8 cellular contexts compared by ENCODE assay signal in genomic region chr17:42744806-42745617, GRCh38. TPM values are rescaled to one million over a fixed set of nuclear protein-coding genes. Genes with fewer than 3 reads are reported as not detected.
DNase-seq lines count a peak whose midpoint lies in the region; ATAC-seq, FAIRE-seq and TF ChIP-seq lines count a peak whose summit lies in the region.

TSS of gene EZH1 (minus strand) at chr17:42745040. CDS start at chr17:42728941, 16,099 bp downstream.

- peak; percentile 90 for ATAC-seq in HG02798 (IDR thresholded peaks at IDR 0.05; ENCODE audit: poor library complexity, unreplicated experiment)
- peak; percentile 94 for ATAC-seq in T-helper 17 cell
- ATAC-seq in upper lobe of right lung: peak; percentile 97

- peak; percentile 28 for TF ChIP-seq CTCF in left ventricle myocardium inferior (IDR thresholded peaks at IDR 0.05; ENCODE audit: borderline replicate concordance)
- no peak for TF ChIP-seq CTCF in progenitor cell of endocrine pancreas (IDR thresholded peaks at IDR 0.05; ENCODE audit: unreplicated experiment)
- no peak for TF ChIP-seq CTCF in upper lobe of right lung (IDR thresholded peaks at IDR 0.05)

- H3K27me3 ChIP-seq in left ventricle myocardium inferior (ENCODE audit: low read depth) (no peaks in the 10 kb centered on the region), upper lobe of right lung (no peaks in the 10 kb centered on the region)

- peak; percentile 100 for FAIRE-seq in GM12891 (lab: Jason Lieb, UNC)

- peaks cover 4% of the 10 kb centered on the region for H3K36me3 ChIP-seq in left ventricle myocardium inferior
- no peaks in the 10 kb centered on the region for H3K36me3 ChIP-seq in upper lobe of right lung

- DNase-seq in GM12891 (ENCODE audit: insufficient read length, low spot score): peak; percentile 99
- peak; percentile 78 for DNase-seq in NCI-H1694 (lab: John Stamatoyannopoulos, UW)
- peak; percentile 89 to 93 (median 92) for DNase-seq in T-helper 17 cell
- peak; percentile 40 to 91 (median 82) for DNase-seq in amygdala (lab: John Stamatoyannopoulos, UW)
- peak; percentile 90 for DNase-seq in left ventricle myocardium inferior
- DNase-seq in progenitor cell of endocrine pancreas (ENCODE audit: low spot score, unreplicated experiment): peak; percentile 93
- peak; percentile 95 for DNase-seq in upper lobe of right lung

- H3K4me3 ChIP-seq in left ventricle myocardium inferior (peak within 1 kb of the TSS; percentile 86), upper lobe of right lung (peak within 1 kb of the TSS; percentile 79)

- peak within 1 kb of the TSS; percentile 96 for H3K27ac ChIP-seq in left ventricle myocardium inferior (replicated peaks)
- peak within 1 kb of the TSS; percentile 91 for H3K27ac ChIP-seq in upper lobe of right lung

- H3K9me3 Mint-ChIP-seq in progenitor cell of endocrine pancreas (ENCODE audit: low read depth): peaks cover 5% of the 10 kb centered on the region

- TF ChIP-seq POLR2A in GM12891 (IDR thresholded peaks at IDR 0.05; ENCODE audit: low read depth, low read length): no peak; the same call in 1 of the 2 replicates

- peak within 1 kb of the TSS; percentile 86 for H3K27ac Mint-ChIP-seq in T-helper 17 cell
- H3K27ac Mint-ChIP-seq in progenitor cell of endocrine pancreas: peak within 1 kb of the TSS; percentile 99

- H3K36me3 Mint-ChIP-seq in T-helper 17 cell (ENCODE audit: low read depth) (no peaks in the 10 kb centered on the region), progenitor cell of endocrine pancreas (ENCODE audit: insufficient read depth) (no peaks in the 10 kb centered on the region)

- no peaks in the 10 kb centered on the region for H3K9me3 ChIP-seq in T-helper 17 cell (ENCODE audit: control insufficient read depth, low read length, poor library complexity, severe bottlenecking)
- no peaks in the 10 kb centered on the region for H3K9me3 ChIP-seq in left ventricle myocardium inferior (replicated peaks)
- no peaks in the 10 kb centered on the region for H3K9me3 ChIP-seq in upper lobe of right lung

- intact Hi-C loops in left ventricle myocardium inferior (cut with micrococcal nuclease) (no loop called here), upper lobe of right lung (cut with DNase I) (no loop called here)

- H3K4me3 Mint-ChIP-seq in T-helper 17 cell (peak within 1 kb of the TSS; percentile 94), progenitor cell of endocrine pancreas (ENCODE audit: low read depth) (peak within 1 kb of the TSS; percentile 89)

- H3K4me1 Mint-ChIP-seq in T-helper 17 cell (peaks cover 15% of the 10 kb centered on the region), progenitor cell of endocrine pancreas (ENCODE audit: low read depth) (peaks cover 20% of the 10 kb centered on the region)

- H3K27me3 Mint-ChIP-seq in T-helper 17 cell (peaks cover 19% of the 10 kb centered on the region), progenitor cell of endocrine pancreas (peaks cover 3% of the 10 kb centered on the region)

- H3K4me1 ChIP-seq in left ventricle myocardium inferior (peaks cover 54% of the 10 kb centered on the region), upper lobe of right lung (peaks cover 24% of the 10 kb centered on the region)

TF ChIP-seq in GM12891, 5 proteins besides CTCF, POLR2A, EP300 and RAD21:
- TF ChIP-seq SPI1 (IDR thresholded peaks at IDR 0.05; ENCODE audit: low read depth, low read length): no peak
- TF ChIP-seq POU2F2 (IDR thresholded peaks at IDR 0.05; ENCODE audit: low read depth, low read length): no peak
- TF ChIP-seq POLR2AphosphoS5 (IDR thresholded peaks at IDR 0.05; ENCODE audit: low read depth, low read length): no peak
- TF ChIP-seq PAX5 (IDR thresholded peaks at IDR 0.05; ENCODE audit: insufficient read depth, low read length, severe bottlenecking): no peak
- TF ChIP-seq TAF1 (IDR thresholded peaks at IDR 0.05; ENCODE audit: low read depth, low read length): no peak

RNA-seq across cellular contexts. Expression of gene EZH1, which starts in this region (rescaled TPM):
- polyA plus RNA-seq in GM12891 (2012; ENCODE audit: low read depth, missing spikeins): 13.2 TPM
- total RNA-seq in T-helper 17 cell (10 to 100 TPM; 72.6 to 77.0 TPM), left ventricle myocardium inferior (43.3 TPM), progenitor cell of endocrine pancreas (31.4 and 31.9 TPM in 2 replicates), upper lobe of right lung (58.4 TPM)

Comparison
In these comparisons a context has a peak if more than half of its experiments do, and no peak if none do; other contexts are left out.
1. Peak in every context shown above with its lines: DNase-seq, ATAC-seq, H3K4me3 ChIP-seq and H3K27ac ChIP-seq.